17 cellular contexts compared by ENCODE assay signal in genomic region chr1:211279340-211279739, GRCh38. TPM values are rescaled to one million over a fixed set of nuclear protein-coding genes. Genes with fewer than 3 reads are reported as not detected.
DNase-seq lines count a peak whose midpoint lies in the region; ATAC-seq, FAIRE-seq and TF ChIP-seq lines count a peak whose summit lies in the region.
"Had no signal": no experiment of that assay in that cellular context is flagged by ENCODE, and none has a peak within 500 bp of the region (broad histone marks: within the 10 kb centered on the region; RNA-seq: fewer than 3 reads in every experiment).

No MANE protein-coding gene starts in this region.

- no peak for ATAC-seq in psoas muscle
- ATAC-seq in HG03025 (IDR thresholded peaks at IDR 0.05; ENCODE audit: low FRiP score, unreplicated experiment): no peak

- no peaks in the 10 kb centered on the region for H3K9me3 Mint-ChIP-seq in activated T-cell treated with anti-CD3 and anti-CD28 coated beads, Interleukin-2, amount 50 U/mL, for 24 hours
- H3K9me3 Mint-ChIP-seq: CD4-positive, alpha-beta T cell; HFFc6 had no signal

- no peak for TF ChIP-seq CTCF in psoas muscle (IDR thresholded peaks at IDR 0.05)

- FAIRE-seq in G401.6 (lab: Jason Lieb, UNC) (peak; percentile 3), TTC549 (lab: Jason Lieb, UNC) (peak; percentile 76)
- FAIRE-seq: A204.1, H1 had no signal

- intact Hi-C loops in psoas muscle (cut with DNase I): no loop called here

- no peaks in the 10 kb centered on the region for H3K9me3 ChIP-seq in psoas muscle

- peaks cover 6% of the 10 kb centered on the region for H3K4me1 Mint-ChIP-seq in activated T-cell treated with anti-CD3 and anti-CD28 coated beads, Interleukin-2, amount 50 U/mL, for 24 hours (ENCODE audit: low read depth)
- H3K4me1 Mint-ChIP-seq: B cell had no signal

- no peaks in the 10 kb centered on the region for H3K27me3 ChIP-seq in psoas muscle (ENCODE audit: insufficient read depth in 3 of 3, low read length in 2 of 3)

- H3K4me3 ChIP-seq in psoas muscle: no peak overlapping the region

- no peaks in the 10 kb centered on the region for H3K27me3 Mint-ChIP-seq in activated T-cell treated with anti-CD3 and anti-CD28 coated beads, Interleukin-2, amount 50 U/mL, for 24 hours
- H3K27me3 Mint-ChIP-seq: B cell; CD4-positive, alpha-beta T cell had no signal

- no peak overlapping the region for H3K4me3 Mint-ChIP-seq in activated T-cell treated with anti-CD3 and anti-CD28 coated beads, Interleukin-2, amount 50 U/mL, for 24 hours
- H3K4me3 Mint-ChIP-seq: B cell; CD4-positive, alpha-beta T cell; HFFc6 had no signal

- no peak for DNase-seq in activated T-cell treated with anti-CD3 and anti-CD28 coated beads, Interleukin-2, amount 50 U/mL, for 24 hours
- DNase-seq in activated T-cell treated with anti-CD3 and anti-CD28 coated beads, Interleukin-2, amount 50 U/mL, for 1 hour: no peak
- DNase-seq in psoas muscle (no peak), HuH-7.5 (ENCODE audit: low spot score) (no peak)
- DNase-seq: C1 segment of cervical spinal cord; Calu3; CD4-positive, alpha-beta T cell; DMS79; HCEC 1CT; HFFc6 had no signal

- peaks cover 37% of the 10 kb centered on the region for H3K36me3 Mint-ChIP-seq in activated T-cell treated with anti-CD3 and anti-CD28 coated beads, Interleukin-2, amount 50 U/mL, for 24 hours (ENCODE audit: low read depth)

- H3K27ac ChIP-seq in psoas muscle: peak overlapping the region; percentile 13
- H3K27ac ChIP-seq: HL-60 had no signal

- H3K4me1 ChIP-seq in psoas muscle: peaks cover 19% of the 10 kb centered on the region

- H3K36me3 ChIP-seq in psoas muscle (ENCODE audit: insufficient read depth in 1 of 2, low read depth in 1 of 2): peaks cover 2 to 99% of the 10 kb centered on the region in 2 donors

- H3K27ac Mint-ChIP-seq in activated T-cell treated with anti-CD3 and anti-CD28 coated beads, Interleukin-2, amount 50 U/mL, for 24 hours: peak overlapping the region; percentile 14
- H3K27ac Mint-ChIP-seq: B cell; CD4-positive, alpha-beta T cell; HFFc6 had no signal

- 0 to 48% (median 1%) methylated on average over 1 of the region's 1 CpG for WGBS in psoas muscle, 3 donors

RNA-seq across cellular contexts. Expression of gene RCOR3, which starts 20.2 kb away (rescaled TPM):
- total RNA-seq in psoas muscle: 10 to 100 TPM; 67.4 to 95.7 (median 72.0) TPM
- 10 to 100 TPM; 29.4 to 95.1 (median 62.6) TPM for polyA plus RNA-seq in psoas muscle

RNA-seq across cellular contexts. Expression of gene TRAF5, which starts 47.3 kb away (rescaled TPM):
- total RNA-seq in psoas muscle: 1 to 10 TPM; 1.3 to 3.2 (median 1.8) TPM
- 1 to 10 TPM; 1.1 to 5.1 (median 1.3) TPM for polyA plus RNA-seq in psoas muscle
